Comparison of ENCODE assay signal across 14 cellular contexts in the genomic region with DNA sequence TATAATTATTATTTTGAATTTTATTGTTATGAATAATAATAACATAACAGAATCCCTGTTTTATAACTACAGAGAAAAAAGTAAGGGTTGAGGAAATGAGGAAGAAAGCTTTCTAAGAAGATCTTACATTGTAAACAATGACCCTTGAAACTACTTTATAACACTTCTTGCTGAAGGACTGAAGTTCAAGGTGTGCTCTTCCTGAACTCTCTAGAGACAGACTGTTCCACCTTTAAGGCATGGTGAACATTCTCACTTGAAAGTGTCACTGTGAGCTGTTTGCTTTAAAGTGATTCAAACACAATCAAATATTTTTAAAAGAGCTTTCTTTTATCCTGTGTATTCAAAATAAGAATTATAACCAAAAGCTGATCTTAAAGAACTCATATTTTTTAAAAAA.
DNase-seq lines count a peak whose midpoint lies in the region; ATAC-seq, FAIRE-seq and TF ChIP-seq lines count a peak whose summit lies in the region.
"Had no signal": no experiment of that assay in that cellular context is flagged by ENCODE, and none has a peak within 500 bp of the region (broad histone marks: within the 10 kb centered on the region; RNA-seq: fewer than 3 reads in every experiment).

No MANE protein-coding gene starts in this region.

- no peak for ATAC-seq in IMR-90 (ENCODE audit: low read depth)
- ATAC-seq in left colon, result peak; percentile 100
- ATAC-seq: K562 had no signal

- H3K56ac ChIP-seq in IMR-90 (ENCODE audit: extremely low read depth, insufficient read depth, low read length), result 0 out of 2 replicates have a peak overlapping the region, but pooled peaks have one; percentile 26

- H3K18ac ChIP-seq in IMR-90 (ENCODE audit: low read depth, low read length), result peak overlapping the region; percentile 63; the same call in 1 of the 2 replicates

- peaks cover 0 to 3% (median 2%) of the 10 kb centered on the region in 3 donors for H3K27me3 Mint-ChIP-seq in immature natural killer cell (ENCODE audit: low read depth in 3 of 3)
- H3K27me3 Mint-ChIP-seq: CD4-positive, CD25-positive, alpha-beta regulatory T cell had no signal

- H3K27ac Mint-ChIP-seq in immature natural killer cell, result no peak overlapping the region
- H3K27ac Mint-ChIP-seq: CD4-positive, CD25-positive, alpha-beta regulatory T cell had no signal

- CTCF ChIA-PET in IMR-90 (lab: Yijun Ruan, JAX), result interaction anchor here (0.9 to 1.2 kb wide), 2 partner anchors 272 to 277 kb away, joined by 3 to 4 read pairs; no protein-coding TSS in a partner anchor

- no peaks in the 10 kb centered on the region for H3K4me1 ChIP-seq in IMR-90 (ENCODE audit: control insufficient read depth, insufficient read depth, low read length)
- peaks cover 4% of the 10 kb centered on the region for H3K4me1 ChIP-seq in smooth muscle cell (ENCODE audit: low read depth)
- H3K4me1 ChIP-seq: BLaER1 treated with 17β-estradiol and CSF1 and Interleukin-3, amounts not matched to agents 10 nM and 100 nM had no signal

- peak overlapping the region in 1 of 2 experiments; percentile 40; a peak in 1 of 4 replicates for H4K8ac ChIP-seq in IMR-90 (ENCODE audit: low read depth in 2 of 2, low read length in 2 of 2)

- peak; percentile 75 for FAIRE-seq in colon (lab: Jason Lieb, UNC)
- FAIRE-seq: GM19239, HTR-8/SVneo, K562 had no signal

- no peak overlapping the region for H3K4me3 Mint-ChIP-seq in immature natural killer cell
- H3K4me3 Mint-ChIP-seq: CD4-positive, CD25-positive, alpha-beta regulatory T cell had no signal

- peak overlapping the region; percentile 53; the same call in 1 of the 2 replicates for H3K14ac ChIP-seq in IMR-90 (replicated peaks; ENCODE audit: low read depth, low read length)

- H4K20me1 ChIP-seq in IMR-90 (ENCODE audit: insufficient read depth, low read length) (no peaks in the 10 kb centered on the region), smooth muscle cell (ENCODE audit: low read depth) (no peaks in the 10 kb centered on the region)
- H4K20me1 ChIP-seq: BLaER1 treated with 17β-estradiol and CSF1 and Interleukin-3, amounts not matched to agents 10 nM and 100 nM had no signal

- H2BK20ac ChIP-seq in IMR-90 (ENCODE audit: low read depth, low read length), result 0 out of 2 replicates have a peak overlapping the region, but pooled peaks have one; percentile 57

- no TSS peak for BruUV-seq in IMR-90 (replicated peaks; lab: Mats Ljungman, UMichigan)

- TF ChIP-seq POLR2A in IMR-90 (IDR thresholded peaks at IDR 0.05; ENCODE audit: low read depth, low read length), result no peak

- no peak overlapping the region for H3K9ac ChIP-seq in IMR-90 (ENCODE audit: low read depth, low read length)
- no peak overlapping the region for H3K9ac ChIP-seq in smooth muscle cell (ENCODE audit: low read depth)
- H3K9ac ChIP-seq: BLaER1 treated with 17β-estradiol and CSF1 and Interleukin-3, amounts not matched to agents 10 nM and 100 nM had no signal

- H3K9me3 Mint-ChIP-seq in immature natural killer cell, result peaks cover 0 to 5% (median 0%) of the 10 kb centered on the region in 6 donors

- intact Hi-C loops in IMR-90 (cut with micrococcal nuclease) (loop anchor here (10.0 kb wide), 2 partner anchors 402 to 452 kb away; no protein-coding TSS in a partner anchor), left colon (cut with DNase I, micrococcal nuclease) (no loop called here)

- in situ Hi-C loops in IMR-90 (cut with MboI; ENCODE audit: low sequenced_read_pairs), result loop anchor here (5.0 kb wide), 1 partner anchor 265 kb away; no protein-coding TSS in a partner anchor

- H3K4me3 ChIP-seq in IMR-90 (ENCODE audit: insufficient read depth, low read depth, low read length), result no peak overlapping the region
- H3K4me3 ChIP-seq in smooth muscle cell, result no peak overlapping the region
- no peak overlapping the region for H3K4me3 ChIP-seq in WERI-Rb-1 (ENCODE audit: low read depth, low read length)
- H3K4me3 ChIP-seq: BLaER1 treated with 17β-estradiol and CSF1 and Interleukin-3, amounts not matched to agents 10 nM and 100 nM; K562 had no signal

- no peaks in the 10 kb centered on the region for H3K36me3 Mint-ChIP-seq in immature natural killer cell
- H3K36me3 Mint-ChIP-seq: CD4-positive, CD25-positive, alpha-beta regulatory T cell had no signal

- no peak overlapping the region for H3K4me2 ChIP-seq in IMR-90 (ENCODE audit: low read depth, low read length)
- no peak overlapping the region for H3K4me2 ChIP-seq in smooth muscle cell
- H3K4me2 ChIP-seq: BLaER1 treated with 17β-estradiol and CSF1 and Interleukin-3, amounts not matched to agents 10 nM and 100 nM had no signal

- no peaks in the 10 kb centered on the region for H3F3A ChIP-seq in smooth muscle cell (ENCODE audit: low read depth)

- H3K4ac ChIP-seq in IMR-90 (ENCODE audit: low read depth, low read length), result no peak overlapping the region

- no peak overlapping the region for H2AFZ ChIP-seq in IMR-90 (replicated peaks; ENCODE audit: low read length, poor library complexity)
- peak overlapping the region; percentile 62 for H2AFZ ChIP-seq in smooth muscle cell (ENCODE audit: low read depth)

- H2AK5ac ChIP-seq in IMR-90 (ENCODE audit: low read depth, low read length), result no peak overlapping the region

- peak overlapping the region; percentile 74; the same call in 1 of the 2 replicates for H3K23ac ChIP-seq in IMR-90 (ENCODE audit: low read depth, low read length)

- no peaks in the 10 kb centered on the region for H3K9me3 ChIP-seq in IMR-90 (ENCODE audit: control insufficient read depth, insufficient read depth, low read length)
- H3K9me3 ChIP-seq in smooth muscle cell (replicated peaks; ENCODE audit: low read depth), result no peaks in the 10 kb centered on the region
- no peaks in the 10 kb centered on the region for H3K9me3 ChIP-seq in WERI-Rb-1 (ENCODE audit: severe bottlenecking)

- DNase-seq in IMR-90 (no peak), left colon (no peak), smooth muscle cell (lab: John Stamatoyannopoulos, UW; ENCODE audit: unreplicated experiment) (no peak), immature natural killer cell (no peak), HUDEP-2 (lab: John Stamatoyannopoulos, UW; ENCODE audit: unreplicated experiment in 76 of 76) (no peak), WERI-Rb-1 (no peak)
- DNase-seq: ACHN; CD4-positive, CD25-positive, alpha-beta regulatory T cell; HCEC 1CT had no signal

- H3K27ac ChIP-seq in IMR-90 (ENCODE audit: insufficient read depth, low read length) (no peak overlapping the region), smooth muscle cell (ENCODE audit: low read depth) (no peak overlapping the region), WERI-Rb-1 (no peak overlapping the region)
- H3K27ac ChIP-seq: BLaER1 treated with 17β-estradiol and CSF1 and Interleukin-3, amounts not matched to agents 10 nM and 100 nM had no signal

- no peaks in the 10 kb centered on the region for H3K79me2 ChIP-seq in smooth muscle cell (ENCODE audit: low read depth)

- TF ChIP-seq RAD21 in IMR-90 (IDR thresholded peaks at IDR 0.05; ENCODE audit: low read length), result no peak

- no peak overlapping the region; the same call in 2 of the 3 replicates for H2BK15ac ChIP-seq in IMR-90 (ENCODE audit: low read depth, low read length)

- peak overlapping the region; percentile 44; the same call in 1 of the 2 replicates for H2BK120ac ChIP-seq in IMR-90 (ENCODE audit: low read depth, low read length)

- H4K91ac ChIP-seq in IMR-90 (ENCODE audit: insufficient read depth, low read depth, low read length), result no peak overlapping the region

- H3K4me1 Mint-ChIP-seq in immature natural killer cell, result no peaks in the 10 kb centered on the region
- H3K4me1 Mint-ChIP-seq: CD4-positive, CD25-positive, alpha-beta regulatory T cell had no signal

- H2BK5ac ChIP-seq in IMR-90 (ENCODE audit: low read depth, low read length, poor library complexity, severe bottlenecking), result no peak overlapping the region

- no peak overlapping the region for H2AK9ac ChIP-seq in IMR-90 (replicated peaks; ENCODE audit: low read depth, low read length, poor library complexity)

- no peaks in the 10 kb centered on the region for H3K9me1 ChIP-seq in IMR-90 (ENCODE audit: insufficient read depth, low read length)

- H3K79me1 ChIP-seq in IMR-90 (ENCODE audit: low read depth in 1 of 2, low read length in 2 of 2), result no peaks in the 10 kb centered on the region

- no peaks in the 10 kb centered on the region for H3K36me3 ChIP-seq in IMR-90 (ENCODE audit: control insufficient read depth, insufficient read depth, low read length)
- no peaks in the 10 kb centered on the region for H3K36me3 ChIP-seq in smooth muscle cell (ENCODE audit: low read depth)
- H3K36me3 ChIP-seq in WERI-Rb-1, result no peaks in the 10 kb centered on the region
- H3K36me3 ChIP-seq: BLaER1 treated with 17β-estradiol and CSF1 and Interleukin-3, amounts not matched to agents 10 nM and 100 nM had no signal

- TF ChIP-seq CTCF in IMR-90 (conservative IDR thresholded peaks at IDR 0.05; ENCODE audit: low read depth, low read length), result no peak
- TF ChIP-seq CTCF in smooth muscle cell (IDR thresholded peaks at IDR 0.05; ENCODE audit: borderline replicate concordance, insufficient read depth, poor library complexity, severe bottlenecking), result no peak
- TF ChIP-seq CTCF in WERI-Rb-1 (IDR thresholded peaks at IDR 0.05; ENCODE audit: low read depth, low read length), result no peak

- no peaks in the 10 kb centered on the region for H3K27me3 ChIP-seq in IMR-90 (ENCODE audit: control insufficient read depth, insufficient read depth, low read length)
- no peaks in the 10 kb centered on the region for H3K27me3 ChIP-seq in smooth muscle cell (ENCODE audit: low read depth)
- H3K27me3 ChIP-seq in WERI-Rb-1 (ENCODE audit: insufficient read depth, low read depth, severe bottlenecking), result no peaks in the 10 kb centered on the region
- H3K27me3 ChIP-seq: BLaER1 treated with 17β-estradiol and CSF1 and Interleukin-3, amounts not matched to agents 10 nM and 100 nM had no signal

- no peak overlapping the region; the same call in 1 of the 2 replicates for H4K5ac ChIP-seq in IMR-90 (ENCODE audit: low read depth, low read length)

- dilution Hi-C loops in IMR-90 (cut with HindIII; ENCODE audit: low sequenced_read_pairs, unreplicated experiment), result no loop called here

- POLR2A ChIA-PET in IMR-90 (lab: Charles Lee; ENCODE audit: unreplicated experiment), result interaction anchor here (0.9 kb wide), 1 partner anchor 277 kb away, joined by 3 read pairs; no protein-coding TSS in a partner anchor

TF ChIP-seq in IMR-90, 13 proteins besides CTCF, POLR2A, EP300 and RAD21:
- TF ChIP-seq RCOR1 (IDR thresholded peaks at IDR 0.05; ENCODE audit: insufficient replicate concordance, low read length), result no peak
TF ChIP-seq in IMR-90: peak in this region for 0.
